ENCODE assay signal across 8 cellular contexts in the genomic region with DNA sequence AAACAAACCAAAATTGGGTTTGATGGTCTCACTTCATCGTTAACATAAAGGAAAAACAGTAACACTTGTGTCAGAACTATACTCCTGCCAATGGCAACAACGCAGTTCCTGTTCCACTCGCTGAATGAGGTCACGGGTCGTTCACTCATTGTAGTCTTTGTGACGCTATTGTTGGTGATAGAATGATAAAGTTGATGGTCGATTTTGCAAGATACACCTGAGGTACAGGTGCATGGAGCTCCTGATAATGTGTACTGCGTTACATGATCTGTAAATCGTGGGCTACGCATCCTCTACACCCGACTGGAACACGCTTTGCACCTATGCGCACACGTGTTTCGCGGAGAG. TPM values are rescaled to one million over a fixed set of nuclear protein-coding genes. Genes with fewer than 3 reads are reported as not detected.
A peak's percentile ranks its signal among the peaks of the same experiment; 100 is the strongest.
DNase-seq lines count a peak whose midpoint lies in the region; ATAC-seq and TF ChIP-seq lines count a peak whose summit lies in the region.

No MANE protein-coding gene starts in this region.

- 19 to 24% (median 23%) methylated on average over 16 of the region's 16 CpGs for WGBS in ovary, 3 donors

- no peak for TF ChIP-seq POLR2A in Peyer's patch (IDR thresholded peaks at IDR 0.05)
- no peak for TF ChIP-seq POLR2A in ovary (IDR thresholded peaks at IDR 0.05)
- TF ChIP-seq POLR2A in erythroblast (IDR thresholded peaks at IDR 0.05; ENCODE audit: low read length), result no peak

- H3K4me3 ChIP-seq in AG04450 (ENCODE audit: low read depth, low read length) (peak overlapping the region; percentile 87), Peyer's patch (peak overlapping the region; percentile 56 to 78 (median 65)), epithelial cell of proximal tubule (ENCODE audit: low read depth, low read length) (peak overlapping the region; percentile 97), ovary (peak overlapping the region; percentile 78)

- H3K27me3 ChIP-seq in AG04450 (ENCODE audit: control insufficient read depth, insufficient read depth, low read length) (no peaks in the 10 kb centered on the region), Peyer's patch (no peaks in the 10 kb centered on the region), ovary (no peaks in the 10 kb centered on the region)

- CTCF ChIA-PET in AG04450 (lab: Charles Lee), result interaction anchor here (0.6 to 4.8 kb wide), 24 partner anchors 10 to 745 kb away, joined by 3 to 98 read pairs (median 4); a partner anchor contains a TSS

- POLR2A ChIA-PET in AG04450 (lab: Yijun Ruan, JAX), result interaction anchor here (0.6 to 1.9 kb wide), 6 partner anchors 10 to 507 kb away, joined by 3 to 7 read pairs (median 6); a partner anchor contains a TSS

- H3K4me1 ChIP-seq in Peyer's patch, result peaks cover 0 to 24% (median 9%) of the 10 kb centered on the region in 4 donors
- H3K4me1 ChIP-seq in ovary (ENCODE audit: insufficient read depth), result no peaks in the 10 kb centered on the region

- no peaks in the 10 kb centered on the region; the same call in 1 of the 2 replicates for H3K9me3 ChIP-seq in AG04450 (ENCODE audit: control insufficient read depth, insufficient read depth, low read length)
- H3K9me3 ChIP-seq in Peyer's patch, result no peaks in the 10 kb centered on the region
- H3K9me3 ChIP-seq in ovary, result no peaks in the 10 kb centered on the region

- TF ChIP-seq CTCF in AG04450 (IDR thresholded peaks at IDR 0.05; ENCODE audit: low read depth, low read length) (no peak), Peyer's patch (IDR thresholded peaks at IDR 0.05) (no peak), epithelial cell of proximal tubule (conservative IDR thresholded peaks at IDR 0.05; ENCODE audit: low read depth, low read length) (no peak), ovary (IDR thresholded peaks at IDR 0.05) (no peak)

- H3K27ac ChIP-seq in AG04450 (ENCODE audit: low read depth, low read length) (no peak overlapping the region), Peyer's patch (peak overlapping the region; percentile 33 to 83 (median 70)), ovary (no peak overlapping the region)

- H3K36me3 ChIP-seq in Peyer's patch (no peaks in the 10 kb centered on the region), ovary (no peaks in the 10 kb centered on the region)

- TF ChIP-seq EP300 in ovary (IDR thresholded peaks at IDR 0.05), result no peak

- DNase-seq in AG04450 (ENCODE audit: low read depth, low spot score), result no peak
- peak in 1 of 3 donors; percentile 30 for DNase-seq in Peyer's patch
- no peak for DNase-seq in epithelial cell of proximal tubule (ENCODE audit: low read depth)
- peak in 1 of 5 donors; percentile 16 for DNase-seq in ovary
- no peak for DNase-seq in erythroblast (lab: John Stamatoyannopoulos, UW)
- DNase-seq in KG1 (lab: John Stamatoyannopoulos, UW), result no peak
- no peak for DNase-seq in iPS-NIHi11 (ENCODE audit: low spot score)

- intact Hi-C loops in ovary (cut with DNase I), result loop anchor here (2.0 to 10.0 kb wide), 5 partner anchors 53 to 555 kb away; no protein-coding TSS in a partner anchor

- ATAC-seq in GM19025 (IDR thresholded peaks at IDR 0.05; ENCODE audit: low read depth, unreplicated experiment), result peak; percentile 11

RNA-seq across cellular contexts. Expression of a gene that starts 0.4 kb away (rescaled TPM):
- 10.5 and 11.4 TPM in 2 replicates for polyA plus RNA-seq in AG04450 (2011; rRNA removed)
- polyA minus RNA-seq in AG04450 (2011; rRNA and poly(A)+ RNA removed), result 3.0 and 3.7 TPM in 2 replicates
- 10 to 100 TPM in 2 of 4 donors, 1 to 10 TPM in 2; 6.8 to 94.1 (median 11.8) TPM for total RNA-seq in Peyer's patch
- total RNA-seq in epithelial cell of proximal tubule, result 11.2 and 25.0 TPM in 2 replicates
- 10 to 100 TPM in 3 of 7 donors, 1 to 10 TPM in 4; 1.5 to 13.6 (median 9.8) TPM for total RNA-seq in ovary
- 10 to 100 TPM; 10.5 to 12.3 TPM for polyA plus RNA-seq in ovary

RNA-seq across cellular contexts. Expression of a gene that starts 20.0 kb away (rescaled TPM):
- polyA plus RNA-seq in AG04450 (2011; rRNA removed) (not detected in 2 replicates), ovary (under 1 TPM in 1 of 2 donors, not detected in 1; 0.11 TPM)
- not detected in 2 replicates for polyA minus RNA-seq in AG04450 (2011; rRNA and poly(A)+ RNA removed)
- total RNA-seq in Peyer's patch (1 to 10 TPM in 1 of 4 donors, not detected in 3; 1.6 TPM), epithelial cell of proximal tubule (not detected in 2 replicates), ovary (under 1 TPM in 4 of 7 donors, not detected in 3; 0.23 to 0.51 (median 0.44) TPM)

RNA-seq across cellular contexts. Expression of a gene that starts 31.0 kb away (rescaled TPM):
- 155 and 233 TPM in 2 replicates for polyA plus RNA-seq in AG04450 (2011; rRNA removed)
- polyA minus RNA-seq in AG04450 (2011; rRNA and poly(A)+ RNA removed), result 211 and 249 TPM in 2 replicates
- 100 to 1,000 TPM; 111 to 186 (median 127) TPM for total RNA-seq in Peyer's patch
- 231 and 304 TPM in 2 replicates for total RNA-seq in epithelial cell of proximal tubule
- 10 to 100 TPM; 32.0 to 93.5 (median 52.8) TPM for total RNA-seq in ovary
- polyA plus RNA-seq in ovary, result 100 to 1,000 TPM in 1 of 2 donors, 10 to 100 TPM in 1; 49.9 to 149 TPM

RNA-seq across cellular contexts. Expression of a gene that starts 42.5 kb away (rescaled TPM):
- polyA plus RNA-seq in AG04450 (2011; rRNA removed) (33.6 and 35.3 TPM in 2 replicates), ovary (10 to 100 TPM; 17.7 to 36.7 TPM)
- 27.2 and 30.3 TPM in 2 replicates for polyA minus RNA-seq in AG04450 (2011; rRNA and poly(A)+ RNA removed)
- total RNA-seq in Peyer's patch (10 to 100 TPM; 13.1 to 25.0 (median 21.9) TPM), epithelial cell of proximal tubule (49.5 and 55.4 TPM in 2 replicates), ovary (10 to 100 TPM; 14.8 to 37.4 (median 33.0) TPM)

RNA-seq across cellular contexts. Expression of a gene that starts 44.9 kb away (rescaled TPM):
- polyA plus RNA-seq in AG04450 (2011; rRNA removed) (6.6 and 7.7 TPM in 2 replicates), ovary (10 to 100 TPM in 1 of 2 donors, 1 to 10 TPM in 1; 3.3 to 19.6 TPM)
- 5.5 and 7.5 TPM in 2 replicates for polyA minus RNA-seq in AG04450 (2011; rRNA and poly(A)+ RNA removed)
- total RNA-seq in Peyer's patch (10 to 100 TPM; 16.3 to 29.7 (median 26.2) TPM), epithelial cell of proximal tubule (19.2 and 22.2 TPM in 2 replicates), ovary (10 to 100 TPM in 6 of 7 donors, 1 to 10 TPM in 1; 7.5 to 22.9 (median 16.7) TPM)

Comparison
In these comparisons a context has a peak if more than half of its experiments do, and no peak if none do; other contexts are left out.
1. H3K27ac ChIP-seq: peak in Peyer's patch (4 of 4); none in AG04450 (single experiment) and ovary (0 of 2).
2. Peak in every context shown above with its lines, with median percentiles within 50 percentile points of each other: H3K4me3 ChIP-seq.